9 cellular contexts compared by ENCODE assay signal in the genomic region with DNA sequence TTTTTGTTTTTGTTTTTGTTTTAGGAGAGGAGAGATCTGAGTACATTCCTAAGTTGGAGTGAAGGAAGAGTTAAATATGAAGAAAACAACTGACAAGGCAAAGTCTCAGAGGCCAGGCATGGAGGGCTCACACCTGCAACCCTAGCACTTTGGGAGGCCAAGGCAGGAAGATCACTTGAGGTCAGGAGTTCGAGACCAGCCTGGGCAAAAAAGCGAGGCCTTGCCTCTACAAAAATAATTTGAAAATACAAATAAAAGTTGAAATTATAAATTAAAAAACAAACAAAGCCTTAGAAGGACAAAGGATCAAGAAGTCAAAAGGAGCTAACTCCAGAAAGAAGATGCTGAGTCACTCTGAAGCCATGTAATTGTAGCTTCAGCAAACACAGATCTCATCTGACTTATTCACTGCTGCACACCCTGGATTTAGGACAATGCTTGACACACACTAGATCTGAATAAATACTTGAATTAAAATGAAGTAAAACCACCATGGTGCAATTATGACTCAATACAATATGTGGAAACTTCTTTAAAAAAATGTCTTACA. TPM values are rescaled to one million over a fixed set of nuclear protein-coding genes. Genes with fewer than 3 reads are reported as not detected.
DNase-seq lines count a peak whose midpoint lies in the region; ATAC-seq and TF ChIP-seq lines count a peak whose summit lies in the region.
"Had no signal": no experiment of that assay in that cellular context is flagged by ENCODE, and none has a peak within 500 bp of the region (broad histone marks: within the 10 kb centered on the region; RNA-seq: fewer than 3 reads in every experiment).

No MANE protein-coding gene starts in this region.

- H3K9ac ChIP-seq in fibroblast of lung (ENCODE audit: insufficient read depth, low read length): no peak overlapping the region

- H3K27ac ChIP-seq in SJSA1 (peak overlapping the region; percentile 61), fibroblast of lung (ENCODE audit: insufficient read depth, low read length) (peak overlapping the region; percentile 71), stomach (peak overlapping the region in 4 of 5 donors; percentile 14 to 60 (median 50))

- TF ChIP-seq POLR2A in stomach (IDR thresholded peaks at IDR 0.05): no peak

- intact Hi-C loops in activated CD4-positive, alpha-beta T cell treated with anti-CD3 and anti-CD28 coated beads for 36 hours (cut with DNase I, micrococcal nuclease): no loop called here
- intact Hi-C loops in stomach (cut with DNase I; ENCODE audit: low total_unique reads): loop anchor here (5.0 kb wide), 1 partner anchor 243 kb away; no protein-coding TSS in a partner anchor

- H3K36me3 ChIP-seq in SJSA1: peaks cover 71% of the 10 kb centered on the region
- H3K36me3 ChIP-seq in fibroblast of lung (ENCODE audit: control insufficient read depth, insufficient read depth, low read length): peaks cover 6% of the 10 kb centered on the region
- H3K36me3 ChIP-seq in stomach: peaks cover 28 to 77% (median 62%) of the 10 kb centered on the region in 4 donors

- peaks cover 33% of the 10 kb centered on the region for H3K79me2 ChIP-seq in fibroblast of lung (ENCODE audit: control insufficient read depth, insufficient read depth, low read length)

- TF ChIP-seq CTCF in fibroblast of lung (conservative IDR thresholded peaks at IDR 0.05 in 1 of 2, IDR thresholded peaks at IDR 0.05 in 1 of 2; ENCODE audit: low read depth in 1 of 2, low read length in 2 of 2): no peak
- no peak for TF ChIP-seq CTCF in stomach (IDR thresholded peaks at IDR 0.05)

- WGBS in stomach, 5 donors: 78 to 89% (median 85%) methylated on average over 2 of the region's 2 CpGs

- peak overlapping the region; percentile 37 for H3K27ac Mint-ChIP-seq in activated CD4-positive, alpha-beta T cell treated with anti-CD3 and anti-CD28 coated beads for 36 hours

- no peak overlapping the region for H3K4me3 ChIP-seq in SJSA1
- no peak overlapping the region for H3K4me3 ChIP-seq in fibroblast of lung (replicated peaks in 1 of 4; ENCODE audit: control extremely low read depth in 1 of 4, insufficient read depth in 1 of 4, low read depth in 3 of 4, low read length in 4 of 4)
- H3K4me3 ChIP-seq in stomach: no peak overlapping the region

- H2AFZ ChIP-seq in fibroblast of lung (ENCODE audit: low read length): no peak overlapping the region

- H3K27me3 Mint-ChIP-seq in activated CD4-positive, alpha-beta T cell treated with anti-CD3 and anti-CD28 coated beads for 36 hours: no peaks in the 10 kb centered on the region

- H3K27me3 ChIP-seq in SJSA1 (replicated peaks) (no peaks in the 10 kb centered on the region), fibroblast of lung (ENCODE audit: control insufficient read depth, insufficient read depth, low read length) (no peaks in the 10 kb centered on the region), stomach (no peaks in the 10 kb centered on the region)

- H3K9me3 ChIP-seq in SJSA1 (replicated peaks) (no peaks in the 10 kb centered on the region), fibroblast of lung (ENCODE audit: control insufficient read depth, insufficient read depth, low read depth, low read length) (no peaks in the 10 kb centered on the region), stomach (no peaks in the 10 kb centered on the region)

- POLR2A ChIA-PET in activated CD4-positive, alpha-beta T cell treated with anti-CD3 and anti-CD28 coated beads for 36 hours (lab: Charles Lee): interaction anchor here (0.7 kb wide), 1 partner anchor 137 kb away, joined by 3 read pairs; no protein-coding TSS in a partner anchor

- H3K4me1 Mint-ChIP-seq in activated CD4-positive, alpha-beta T cell treated with anti-CD3 and anti-CD28 coated beads for 36 hours: peaks cover 12% of the 10 kb centered on the region

- DNase-seq in activated CD4-positive, alpha-beta T cell treated with anti-CD3 and anti-CD28 coated beads for 36 hours: no peak
- DNase-seq in activated CD4-positive, alpha-beta T cell treated with anti-CD3 and anti-CD28 coated beads for 1 hour: no peak
- DNase-seq in SJSA1 (ENCODE audit: low read depth in 1 of 2, low spot score in 2 of 2) (peak; percentile 57 to 83), fibroblast of lung (ENCODE audit: low read depth in 2 of 2) (peak; percentile 91 to 96), stomach (no peak)
- no peak for DNase-seq in stimulated activated CD4-positive, alpha-beta T cell treated with anti-CD3 and anti-CD28 coated beads, Interleukin-4, amount 100 ng/mL, for 24 hours
- DNase-seq: DMS153 had no signal

- peak overlapping the region; percentile 19 for H3K4me2 ChIP-seq in fibroblast of lung (ENCODE audit: extremely low read depth, insufficient read depth, low read length)

- peaks cover 31% of the 10 kb centered on the region for H3K4me1 ChIP-seq in SJSA1 (replicated peaks)
- peaks cover 14% of the 10 kb centered on the region for H3K4me1 ChIP-seq in fibroblast of lung (ENCODE audit: control insufficient read depth, extremely low read depth, insufficient read depth, low read length)
- H3K4me1 ChIP-seq in stomach: peaks cover 0 to 28% (median 16%) of the 10 kb centered on the region in 4 donors

- H3K36me3 Mint-ChIP-seq in activated CD4-positive, alpha-beta T cell treated with anti-CD3 and anti-CD28 coated beads for 36 hours (ENCODE audit: low read depth): peaks cover 22% of the 10 kb centered on the region

- no peak overlapping the region for H3K4me3 Mint-ChIP-seq in activated CD4-positive, alpha-beta T cell treated with anti-CD3 and anti-CD28 coated beads for 36 hours

- no peak for TF ChIP-seq EP300 in stomach (IDR thresholded peaks at IDR 0.05)

- no peaks in the 10 kb centered on the region for H3K9me3 Mint-ChIP-seq in activated CD4-positive, alpha-beta T cell treated with anti-CD3 and anti-CD28 coated beads for 36 hours (ENCODE audit: low read depth)

- CTCF ChIA-PET in activated CD4-positive, alpha-beta T cell treated with anti-CD3 and anti-CD28 coated beads for 36 hours (lab: Charles Lee): interaction anchor here (1.5 kb wide), 1 partner anchor 9 kb away, joined by 7 read pairs; no protein-coding TSS in a partner anchor

- H4K20me1 ChIP-seq in fibroblast of lung (ENCODE audit: control insufficient read depth, extremely low read depth, insufficient read depth, low read length): no peaks in the 10 kb centered on the region

- peak; percentile 80 for ATAC-seq in activated CD4-positive, alpha-beta T cell treated with anti-CD3 and anti-CD28 coated beads for 36 hours
- ATAC-seq in HG03439 (IDR thresholded peaks at IDR 0.05; ENCODE audit: unreplicated experiment) (no peak), GM19397 (IDR thresholded peaks at IDR 0.05; ENCODE audit: unreplicated experiment) (no peak)

RNA-seq across cellular contexts. Expression of a gene that starts 9.1 kb away (rescaled TPM):
- total RNA-seq in activated CD4-positive, alpha-beta T cell treated with anti-CD3 and anti-CD28 coated beads for 36 hours: 10 to 100 TPM; 39.3 to 51.0 TPM
- 142 and 150 TPM in 2 replicates for total RNA-seq in SJSA1 (2014; rRNA removed; shearing (Covaris generic))
- total RNA-seq in fibroblast of lung (56.2 and 60.9 TPM in 2 replicates), stomach (10 to 100 TPM in 2 of 5 donors, 1 to 10 TPM in 3; 7.0 to 40.0 (median 8.2) TPM)
- polyA plus RNA-seq in fibroblast of lung (42.9 and 56.6 TPM in 2 replicates), stomach (10 to 100 TPM; 22.2 to 38.3 (median 24.0) TPM)
- 30.8 and 37.4 TPM in 2 replicates for polyA plus RNA-seq in fibroblast of lung (2012)
- polyA minus RNA-seq in fibroblast of lung (ENCODE audit: low replicate concordance): 5.9 and 15.1 TPM in 2 replicates

RNA-seq across cellular contexts. Expression of a gene that starts 22.5 kb away (rescaled TPM):
- total RNA-seq in activated CD4-positive, alpha-beta T cell treated with anti-CD3 and anti-CD28 coated beads for 36 hours: not detected
- 0.03 and 0.16 TPM in 2 replicates for total RNA-seq in SJSA1 (2014; rRNA removed; shearing (Covaris generic))
- 14.5 and 28.8 TPM in 2 replicates for total RNA-seq in fibroblast of lung
- polyA plus RNA-seq in fibroblast of lung: 1.3 and 1.9 TPM in 2 replicates
- 6.5 and 7.1 TPM in 2 replicates for polyA plus RNA-seq in fibroblast of lung (2012)
- polyA minus RNA-seq in fibroblast of lung (ENCODE audit: low replicate concordance): 3.1 and 3.8 TPM in 2 replicates
- 1,000 to 10,000 TPM in 4 of 5 donors, 100 to 1,000 TPM in 1; 496 to 3,048 (median 1,297) TPM for total RNA-seq in stomach
- polyA plus RNA-seq in stomach: 100 to 1,000 TPM in 1 of 3 donors, 10 to 100 TPM in 2; 33.8 to 494 (median 44.0) TPM

Comparison
In these comparisons a context has a peak if more than half of its experiments do, and no peak if none do; other contexts are left out.
1. DNase-seq: peak in SJSA1 (2 of 2) and fibroblast of lung (2 of 2); none in activated CD4-positive, alpha-beta T cell treated with anti-CD3 and anti-CD28 coated beads for 36 hours (single experiment), activated CD4-positive, alpha-beta T cell treated with anti-CD3 and anti-CD28 coated beads for 1 hour (single experiment), stomach (single experiment) and stimulated activated CD4-positive, alpha-beta T cell treated with anti-CD3 and anti-CD28 coated beads, Interleukin-4, amount 100 ng/mL, for 24 hours (single experiment).
2. RNA of a gene that starts 22.5 kb away (total RNA-seq): 496 to 3,048 TPM in stomach; 14.5 to 28.8 TPM in fibroblast of lung, not detected in activated CD4-positive, alpha-beta T cell treated with anti-CD3 and anti-CD28 coated beads for 36 hours and 0.03 to 0.16 TPM in SJSA1; every median in the first group is over 10 times any median in the second.
3. Peak in every context shown above with its lines, with median percentiles within 50 percentile points of each other: H3K27ac ChIP-seq.